ENCODE assay signal across 16 cellular contexts in genomic region chr13:40995997-40996396, GRCh38. TPM values are rescaled to one million over a fixed set of nuclear protein-coding genes. Genes with fewer than 3 reads are reported as not detected.
DNase-seq lines count a peak whose midpoint lies in the region; ATAC-seq, FAIRE-seq and TF ChIP-seq lines count a peak whose summit lies in the region.
"Had no signal": no experiment of that assay in that cellular context is flagged by ENCODE, and none has a peak within 500 bp of the region (broad histone marks: within the 10 kb centered on the region; RNA-seq: fewer than 3 reads in every experiment).

No MANE protein-coding gene starts in this region.

- peak; percentile 62 for FAIRE-seq in GM18507 (lab: Jason Lieb, UNC)
- FAIRE-seq: bronchial epithelial cell, islet of Langerhans had no signal

- CTCF ChIA-PET in activated CD4-positive, alpha-beta memory T cell treated with anti-CD3 and anti-CD28 coated beads, Interleukin-2, amount 10 ng/mL, durations not matched to agents 7 days and 5 days (lab: Charles Lee), result interaction anchor here (1.7 kb wide), 1 partner anchor 9 kb away, joined by 8 read pairs; no protein-coding TSS in a partner anchor
- CTCF ChIA-PET in naive thymus-derived CD4-positive, alpha-beta T cell (lab: Charles Lee), result interaction anchor here (0.6 kb wide), 1 partner anchor 13 kb away, joined by 3 read pairs; no protein-coding TSS in a partner anchor

- peaks cover 16% of the 10 kb centered on the region for H3K36me3 Mint-ChIP-seq in CD4-positive, CD25-positive, alpha-beta regulatory T cell
- H3K36me3 Mint-ChIP-seq in activated CD4-positive, alpha-beta memory T cell treated with anti-CD3 and anti-CD28 coated beads, Interleukin-2, amount 10 ng/mL, durations not matched to agents 7 days and 5 days (ENCODE audit: low read depth), result peaks cover 59% of the 10 kb centered on the region
- peaks cover 0 to 28% (median 16%) of the 10 kb centered on the region in 5 donors for H3K36me3 Mint-ChIP-seq in naive thymus-derived CD4-positive, alpha-beta T cell
- peaks cover 12% of the 10 kb centered on the region for H3K36me3 Mint-ChIP-seq in nephron progenitor cell (ENCODE audit: low read depth)

- ATAC-seq in CD4-positive, CD25-positive, alpha-beta regulatory T cell (ENCODE audit: low read depth in 2 of 2), result no peak
- ATAC-seq in naive thymus-derived CD4-positive, alpha-beta T cell, result no peak

- peaks cover 0 to 1% (median 0%) of the 10 kb centered on the region in 7 donors for H3K9me3 Mint-ChIP-seq in CD4-positive, CD25-positive, alpha-beta regulatory T cell
- H3K9me3 Mint-ChIP-seq in activated CD4-positive, alpha-beta memory T cell treated with anti-CD3 and anti-CD28 coated beads, Interleukin-2, amount 10 ng/mL, durations not matched to agents 7 days and 5 days, result no peaks in the 10 kb centered on the region
- H3K9me3 Mint-ChIP-seq in naive thymus-derived CD4-positive, alpha-beta T cell, result no peaks in the 10 kb centered on the region
- peaks cover 5% of the 10 kb centered on the region for H3K9me3 Mint-ChIP-seq in nephron progenitor cell
- H3K9me3 Mint-ChIP-seq: activated naive CD4-positive, alpha-beta T cell treated with anti-CD3 and anti-CD28 coated beads, Interleukin-2, amount 10 ng/mL, durations not matched to agents 7 days and 5 days had no signal

- peak overlapping the region; percentile 64 to 83 (median 76) for H3K4me3 Mint-ChIP-seq in CD4-positive, CD25-positive, alpha-beta regulatory T cell
- no peak overlapping the region for H3K4me3 Mint-ChIP-seq in activated CD4-positive, alpha-beta memory T cell treated with anti-CD3 and anti-CD28 coated beads, Interleukin-2, amount 10 ng/mL, durations not matched to agents 7 days and 5 days
- peak overlapping the region in 3 of 10 donors; percentile 14 to 73 (median 71) for H3K4me3 Mint-ChIP-seq in naive thymus-derived CD4-positive, alpha-beta T cell
- H3K4me3 Mint-ChIP-seq in nephron progenitor cell, result no peak overlapping the region

- H3K4me1 Mint-ChIP-seq in CD4-positive, CD25-positive, alpha-beta regulatory T cell, result peaks cover 38 to 91% (median 71%) of the 10 kb centered on the region in 4 donors
- peaks cover 79% of the 10 kb centered on the region for H3K4me1 Mint-ChIP-seq in activated CD4-positive, alpha-beta memory T cell treated with anti-CD3 and anti-CD28 coated beads, Interleukin-2, amount 10 ng/mL, durations not matched to agents 7 days and 5 days
- H3K4me1 Mint-ChIP-seq in naive thymus-derived CD4-positive, alpha-beta T cell, result peaks cover 53 to 97% (median 90%) of the 10 kb centered on the region in 7 donors
- peaks cover 7% of the 10 kb centered on the region for H3K4me1 Mint-ChIP-seq in nephron progenitor cell

- no peak for DNase-seq in CD4-positive, CD25-positive, alpha-beta regulatory T cell
- DNase-seq in GM18507 (ENCODE audit: extremely low spot score, insufficient read length, low read depth) (no peak), nephron progenitor cell (no peak), MV-4-11 (lab: John Stamatoyannopoulos, UW) (no peak)
- no peak for DNase-seq in activated CD4-positive, alpha-beta memory T cell treated with anti-CD3 and anti-CD28 coated beads, Interleukin-2, amount 10 ng/mL, durations not matched to agents 7 days and 5 days
- no peak for DNase-seq in naive thymus-derived CD4-positive, alpha-beta T cell
- DNase-seq in stimulated activated CD4-positive, alpha-beta T cell treated with anti-CD3 and anti-CD28 coated beads, Interleukin-1b, Interleukin-23, amount 100 ng/mL, for 48 hours, result no peak
- DNase-seq: activated naive CD4-positive, alpha-beta T cell treated with anti-CD3 and anti-CD28 coated beads, Interleukin-2, amount 10 ng/mL, durations not matched to agents 7 days and 5 days; esophagus squamous epithelium; head of caudate nucleus; NCI-H1092 treated with DMSO at 0.1 percent for 48 hours; NCI-H748 treated with DMSO at 0.1 percent for 48 hours; Peyer's patch had no signal

- H3K27me3 ChIP-seq in CD4-positive, CD25-positive, alpha-beta regulatory T cell (ENCODE audit: control insufficient read depth, insufficient read depth, low read length), result no peaks in the 10 kb centered on the region
- H3K27me3 ChIP-seq in naive thymus-derived CD4-positive, alpha-beta T cell (ENCODE audit: control insufficient read depth in 2 of 2, insufficient read depth in 2 of 2, low read length in 2 of 2), result no peaks in the 10 kb centered on the region
- H3K27me3 ChIP-seq: esophagus squamous epithelium, Peyer's patch, right atrium auricular region had no signal

- POLR2A ChIA-PET in activated CD4-positive, alpha-beta memory T cell treated with anti-CD3 and anti-CD28 coated beads, Interleukin-2, amount 10 ng/mL, durations not matched to agents 7 days and 5 days (lab: Charles Lee), result interaction anchor here (1.4 to 3.1 kb wide), 7 partner anchors 8 to 22 kb away, joined by 5 to 33 read pairs (median 6); partner anchors contain the start of gene ELF1
- POLR2A ChIA-PET in naive thymus-derived CD4-positive, alpha-beta T cell (lab: Charles Lee), result interaction anchor here (0.6 to 2.8 kb wide), 6 partner anchors 11 to 337 kb away, joined by 3 to 12 read pairs (median 6); partner anchors contain the start of gene ELF1

- intact Hi-C loops in naive thymus-derived CD4-positive, alpha-beta T cell (cut with micrococcal nuclease), result loop anchor here (1.0 to 2.0 kb wide), 5 partner anchors 8 to 15 kb away; no protein-coding TSS in a partner anchor

- peak overlapping the region; percentile 68 for H3K27ac ChIP-seq in CD4-positive, CD25-positive, alpha-beta regulatory T cell (ENCODE audit: insufficient read depth, low read length, poor library complexity, severe bottlenecking)
- peak overlapping the region; percentile 24 for H3K27ac ChIP-seq in naive thymus-derived CD4-positive, alpha-beta T cell (ENCODE audit: low read depth, low read length)
- H3K27ac ChIP-seq: right atrium auricular region had no signal

- no peaks in the 10 kb centered on the region for H3K27me3 Mint-ChIP-seq in CD4-positive, CD25-positive, alpha-beta regulatory T cell
- H3K27me3 Mint-ChIP-seq in activated CD4-positive, alpha-beta memory T cell treated with anti-CD3 and anti-CD28 coated beads, Interleukin-2, amount 10 ng/mL, durations not matched to agents 7 days and 5 days, result no peaks in the 10 kb centered on the region
- no peaks in the 10 kb centered on the region for H3K27me3 Mint-ChIP-seq in naive thymus-derived CD4-positive, alpha-beta T cell
- H3K27me3 Mint-ChIP-seq in nephron progenitor cell (ENCODE audit: low read depth, poor library complexity), result no peaks in the 10 kb centered on the region
- H3K27me3 Mint-ChIP-seq: activated naive CD4-positive, alpha-beta T cell treated with anti-CD3 and anti-CD28 coated beads, Interleukin-2, amount 10 ng/mL, durations not matched to agents 7 days and 5 days had no signal

- peak overlapping the region in 2 of 3 donors; percentile 77 to 95 for H3K27ac Mint-ChIP-seq in CD4-positive, CD25-positive, alpha-beta regulatory T cell
- H3K27ac Mint-ChIP-seq in activated CD4-positive, alpha-beta memory T cell treated with anti-CD3 and anti-CD28 coated beads, Interleukin-2, amount 10 ng/mL, durations not matched to agents 7 days and 5 days, result peak overlapping the region; percentile 58
- peak overlapping the region in 8 of 9 donors; percentile 16 to 94 (median 88) for H3K27ac Mint-ChIP-seq in naive thymus-derived CD4-positive, alpha-beta T cell
- H3K27ac Mint-ChIP-seq in nephron progenitor cell, result no peak overlapping the region

- H3K4me1 ChIP-seq in CD4-positive, CD25-positive, alpha-beta regulatory T cell (ENCODE audit: control insufficient read depth, insufficient read depth, low read length, poor library complexity, severe bottlenecking), result peaks cover 83% of the 10 kb centered on the region
- H3K4me1 ChIP-seq in naive thymus-derived CD4-positive, alpha-beta T cell (ENCODE audit: control insufficient read depth in 2 of 2, insufficient read depth in 2 of 2, low read length in 2 of 2), result peaks cover 45 to 58% of the 10 kb centered on the region in 2 donors

- peaks cover 15% of the 10 kb centered on the region for H3K36me3 ChIP-seq in CD4-positive, CD25-positive, alpha-beta regulatory T cell (ENCODE audit: control insufficient read depth, insufficient read depth, low read length)
- H3K36me3 ChIP-seq in naive thymus-derived CD4-positive, alpha-beta T cell (ENCODE audit: control insufficient read depth in 2 of 3, insufficient read depth in 3 of 3, low read length in 3 of 3), result no peaks in the 10 kb centered on the region
- H3K36me3 ChIP-seq: right atrium auricular region had no signal

- TF ChIP-seq CTCF in nephron progenitor cell (IDR thresholded peaks at IDR 0.05), result no peak

- H3K9me3 ChIP-seq in CD4-positive, CD25-positive, alpha-beta regulatory T cell (ENCODE audit: control insufficient read depth in 2 of 2, low read length in 2 of 2), result no peaks in the 10 kb centered on the region
- no peaks in the 10 kb centered on the region for H3K9me3 ChIP-seq in naive thymus-derived CD4-positive, alpha-beta T cell (ENCODE audit: control insufficient read depth in 2 of 3, low read length in 3 of 3)
- H3K9me3 ChIP-seq: esophagus squamous epithelium, Peyer's patch, right atrium auricular region had no signal

- peak overlapping the region; percentile 80 for H3K4me3 ChIP-seq in CD4-positive, CD25-positive, alpha-beta regulatory T cell (ENCODE audit: low read depth, low read length)
- no peak overlapping the region for H3K4me3 ChIP-seq in naive thymus-derived CD4-positive, alpha-beta T cell (ENCODE audit: low read length)
- H3K4me3 ChIP-seq: esophagus squamous epithelium, Peyer's patch, right atrium auricular region had no signal

RNA-seq across cellular contexts. Expression of gene ELF1, which starts 23.1 kb away (rescaled TPM):
- 285 TPM for total RNA-seq in CD4-positive, CD25-positive, alpha-beta regulatory T cell
- 100 to 1,000 TPM; 122 to 178 (median 141) TPM for polyA plus RNA-seq in CD4-positive, CD25-positive, alpha-beta regulatory T cell
- 100 to 1,000 TPM; 159 to 169 TPM for total RNA-seq in activated CD4-positive, alpha-beta memory T cell treated with anti-CD3 and anti-CD28 coated beads, Interleukin-2, amount 10 ng/mL, durations not matched to agents 7 days and 5 days
- 100 to 1,000 TPM; 117 to 193 (median 180) TPM for total RNA-seq in naive thymus-derived CD4-positive, alpha-beta T cell
- polyA plus RNA-seq in naive thymus-derived CD4-positive, alpha-beta T cell, result 100 to 1,000 TPM; 134 to 142 TPM

Comparison
In these comparisons a context has a peak if more than half of its experiments do, and no peak if none do; other contexts are left out.
1. H3K4me3 Mint-ChIP-seq: peak in CD4-positive, CD25-positive, alpha-beta regulatory T cell (4 of 4); none in activated CD4-positive, alpha-beta memory T cell treated with anti-CD3 and anti-CD28 coated beads, Interleukin-2, amount 10 ng/mL, durations not matched to agents 7 days and 5 days (single experiment) and nephron progenitor cell (single experiment).